8 cellular contexts compared by ENCODE assay signal in genomic region chr2:96325884-96326255, GRCh38. TPM values are rescaled to one million over a fixed set of nuclear protein-coding genes. Genes with fewer than 3 reads are reported as not detected.
DNase-seq lines count a peak whose midpoint lies in the region; ATAC-seq and TF ChIP-seq lines count a peak whose summit lies in the region.

No MANE protein-coding gene starts in this region.

- H3K27me3 ChIP-seq in DND-41 (ENCODE audit: insufficient read depth, low read length, poor library complexity) (peaks cover 18% of the 10 kb centered on the region), OCI-LY1 (ENCODE audit: insufficient read depth, low read length) (no peaks in the 10 kb centered on the region), ascending aorta (no peaks in the 10 kb centered on the region), muscle layer of duodenum (ENCODE audit: low read depth, low read length) (peaks cover 16% of the 10 kb centered on the region)

- H3K79me2 ChIP-seq in DND-41 (ENCODE audit: insufficient read depth, low read length) (peaks cover 36% of the 10 kb centered on the region), OCI-LY1 (ENCODE audit: insufficient read depth, low read length) (0 out of 2 replicates have a peak, but pooled peaks cover 4% of the 10 kb centered on the region)

- H3K9me2 ChIP-seq in OCI-LY1 (ENCODE audit: low read depth, low read length) = no peaks in the 10 kb centered on the region

- peak overlapping the region; percentile 85 for H3K4me2 ChIP-seq in DND-41 (ENCODE audit: insufficient read depth, low read length)
- peak overlapping the region; percentile 79 for H3K4me2 ChIP-seq in OCI-LY1 (ENCODE audit: low read length)

- H3K9ac ChIP-seq in DND-41 (ENCODE audit: low read depth, low read length) (peak overlapping the region; percentile 69), OCI-LY1 (ENCODE audit: low read length) (peak overlapping the region; percentile 73)

- H3K4me3 ChIP-seq in DND-41 (ENCODE audit: low read depth in 1 of 2, low read length in 2 of 2) (peak overlapping the region; percentile 45 to 74; a peak in 3 of 4 replicates), OCI-LY1 (ENCODE audit: low read depth, low read length, poor library complexity, severe bottlenecking) (peak overlapping the region; percentile 81), ascending aorta (peak overlapping the region; percentile 56 to 72), muscle layer of duodenum (ENCODE audit: low read depth in 1 of 2, low read length in 2 of 2) (peak overlapping the region; percentile 50 to 67)

- peaks cover 62% of the 10 kb centered on the region for H3K4me1 ChIP-seq in DND-41 (ENCODE audit: insufficient read depth, low read length)
- H3K4me1 ChIP-seq in OCI-LY1 (ENCODE audit: insufficient read depth, low read length, severe bottlenecking) = peaks cover 35% of the 10 kb centered on the region
- peaks cover 0 to 10% of the 10 kb centered on the region in 2 donors for H3K4me1 ChIP-seq in ascending aorta
- H3K4me1 ChIP-seq in muscle layer of duodenum (ENCODE audit: control insufficient read depth in 1 of 2, insufficient read depth in 2 of 2, low read length in 2 of 2) = peaks cover 0 to 10% of the 10 kb centered on the region in 2 donors

- H3K36me3 ChIP-seq in DND-41 (ENCODE audit: insufficient read depth, low read length) (peaks cover 37% of the 10 kb centered on the region), OCI-LY1 (ENCODE audit: insufficient read depth, low read length) (peaks cover 39% of the 10 kb centered on the region), ascending aorta (no peaks in the 10 kb centered on the region), muscle layer of duodenum (ENCODE audit: control insufficient read depth in 1 of 2, insufficient read depth in 2 of 2, low read length in 2 of 2) (no peaks in the 10 kb centered on the region)

- DNase-seq in DND-41 (peak; percentile 60), ascending aorta (ENCODE audit: low spot score in 2 of 2) (peak in 1 of 2 donors; percentile 64), inferior parietal cortex (ENCODE audit: extremely low spot score) (no peak), glomerular visceral epithelial cell (ENCODE audit: extremely low spot score) (no peak), NCI-H345 (lab: John Stamatoyannopoulos, UW) (no peak)

- ATAC-seq in DND-41 (ENCODE audit: insufficient read depth, low read depth) (peak; percentile 59), HG02885 (IDR thresholded peaks at IDR 0.05; ENCODE audit: poor library complexity, unreplicated experiment) (no peak)

- H3K27ac ChIP-seq in DND-41 (ENCODE audit: low read length) (peak overlapping the region; percentile 66), OCI-LY1 (ENCODE audit: low read depth, low read length, poor library complexity, severe bottlenecking) (peak overlapping the region; percentile 45), ascending aorta (peak overlapping the region in 1 of 2 donors; percentile 20), muscle layer of duodenum (ENCODE audit: low read length) (no peak overlapping the region)

- H2AFZ ChIP-seq in DND-41 (ENCODE audit: low read depth, low read length) = peak overlapping the region; percentile 93
- no peak overlapping the region for H2AFZ ChIP-seq in OCI-LY1 (ENCODE audit: low read length)

- intact Hi-C loops in ascending aorta (cut with DNase I) = loop anchor here (5.0 kb wide), 1 partner anchor 81 kb away; no protein-coding TSS in a partner anchor

- peaks cover 13% of the 10 kb centered on the region; the same call in 1 of the 2 replicates for H4K20me1 ChIP-seq in DND-41 (ENCODE audit: insufficient read depth, low read length)
- H4K20me1 ChIP-seq in OCI-LY1 (ENCODE audit: insufficient read depth, low read length) = no peaks in the 10 kb centered on the region

- no peak for TF ChIP-seq CTCF in DND-41 (IDR thresholded peaks at IDR 0.05; ENCODE audit: borderline replicate concordance, extremely low read depth, low read length, poor library complexity, severe bottlenecking)
- no peak for TF ChIP-seq CTCF in OCI-LY1 (IDR thresholded peaks at IDR 0.05; ENCODE audit: low read length)
- no peak for TF ChIP-seq CTCF in ascending aorta (IDR thresholded peaks at IDR 0.05)

- H3F3A ChIP-seq in OCI-LY1 (ENCODE audit: insufficient read depth, low read length) = no peaks in the 10 kb centered on the region

- no peaks in the 10 kb centered on the region for H3K9me3 ChIP-seq in DND-41 (ENCODE audit: insufficient read depth, low read length, severe bottlenecking)
- no peaks in the 10 kb centered on the region for H3K9me3 ChIP-seq in OCI-LY1 (ENCODE audit: low read length)
- no peaks in the 10 kb centered on the region for H3K9me3 ChIP-seq in ascending aorta
- no peaks in the 10 kb centered on the region for H3K9me3 ChIP-seq in muscle layer of duodenum (ENCODE audit: control insufficient read depth in 1 of 2, low read length in 2 of 2)

RNA-seq across cellular contexts. Expression of gene ITPRIPL1, which starts 0.8 kb away (rescaled TPM):
- total RNA-seq in ascending aorta = 14.5 TPM

RNA-seq across cellular contexts. Expression of gene NCAPH, which starts 9.7 kb away (rescaled TPM):
- total RNA-seq in ascending aorta = not detected

RNA-seq across cellular contexts. Expression of gene SNRNP200, which starts 20.5 kb away (rescaled TPM):
- total RNA-seq in ascending aorta = 57.4 TPM

RNA-seq across cellular contexts. Expression of gene CIAO1, which starts 59.8 kb away (rescaled TPM):
- total RNA-seq in ascending aorta = 127 TPM
